8 cellular contexts compared by ENCODE assay signal in the genomic region with DNA sequence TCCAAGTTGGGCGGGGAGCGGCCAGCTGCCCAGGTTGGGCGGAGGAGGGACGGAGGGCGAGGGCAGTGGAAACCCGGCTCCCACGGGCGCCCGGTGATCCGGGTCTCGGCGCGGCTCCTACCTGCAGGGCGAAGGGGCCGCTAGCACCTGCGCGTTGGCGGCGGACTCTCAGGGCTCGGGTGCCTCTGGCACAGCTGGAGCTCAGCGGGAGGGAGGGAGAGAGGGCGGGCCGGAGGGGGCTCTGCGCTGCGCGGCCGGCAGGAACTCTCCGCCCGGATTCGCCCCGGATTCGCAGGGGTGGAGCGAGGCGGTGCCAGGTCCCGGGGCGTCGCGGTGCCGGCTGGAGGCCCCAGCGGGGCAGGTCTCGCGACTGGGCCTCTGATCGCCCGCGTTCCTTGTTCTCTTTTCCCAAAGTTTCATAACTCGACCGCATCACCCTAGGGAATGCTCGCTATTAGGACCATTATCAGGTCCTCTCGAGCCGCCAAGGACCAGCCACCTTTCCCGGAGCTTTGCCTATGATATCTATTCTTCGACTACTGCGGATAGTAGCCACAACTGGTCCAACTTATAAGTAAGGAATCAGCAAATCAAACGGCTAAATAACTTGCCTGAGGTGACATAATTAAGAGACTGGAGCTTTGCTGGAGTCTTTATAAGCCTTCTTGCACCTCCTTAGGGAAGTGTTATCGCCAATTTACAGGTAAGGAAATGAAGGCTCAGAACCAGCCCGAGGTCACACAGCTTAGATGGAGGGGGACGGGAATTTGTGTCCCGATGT. TPM values are rescaled to one million over a fixed set of nuclear protein-coding genes. Genes with fewer than 3 reads are reported as not detected.
DNase-seq lines count a peak whose midpoint lies in the region; ATAC-seq and TF ChIP-seq lines count a peak whose summit lies in the region.

PLD1 (minus strand) TSS at position 206 of the 781 bp plus-strand sequence. CDS start 72,432 bp downstream, outside the sequence.

- peak within 1 kb of the TSS; percentile 90 for H3K9ac ChIP-seq in mammary epithelial cell (ENCODE audit: insufficient read depth, low read length)

- ATAC-seq in GM21717 (IDR thresholded peaks at IDR 0.05; ENCODE audit: unreplicated experiment) = peak; percentile 55

- peaks cover 39% of the 10 kb centered on the region for H3K4me1 ChIP-seq in mammary epithelial cell (ENCODE audit: insufficient read depth, low read length)

- peak within 1 kb of the TSS; percentile 100 for H3K4me2 ChIP-seq in mammary epithelial cell (ENCODE audit: insufficient read depth, low read depth, low read length)

- H3K27me3 ChIP-seq in mammary epithelial cell (ENCODE audit: insufficient read depth, low read length) = no peaks in the 10 kb centered on the region

- dilution Hi-C loops in mammary epithelial cell (cut with HindIII; ENCODE audit: low sequenced_read_pairs) = loop anchor here (5.0 kb wide), 1 partner anchor 38 kb away; no protein-coding TSS in a partner anchor

- 14% methylated on average over 9 of the region's 58 CpGs for WGBS in mammary epithelial cell (ENCODE audit: low coverage, missing lambda C conversion rate)

- no peaks in the 10 kb centered on the region for H3K9me3 ChIP-seq in mammary epithelial cell (replicated peaks; ENCODE audit: insufficient read depth, low read length)

- CTCF ChIA-PET in mammary epithelial cell (lab: Charles Lee; ENCODE audit: low non-redundant PET) = interaction anchor here (0.6 kb wide), 2 partner anchors 57 to 143 kb away, joined by 3 read pairs; no protein-coding TSS in a partner anchor

- peak; percentile 87 for DNase-seq in GM03348 (ENCODE audit: low spot score)
- peak; percentile 62 for DNase-seq in KBM-7
- DNase-seq in T-helper 1 cell = peak in 4 of 5 donors; percentile 2 to 56 (median 10)
- DNase-seq in mammary epithelial cell = peak; percentile 94
- DNase-seq in iPS-NIHi11 (ENCODE audit: low spot score) = peak; percentile 86
- DNase-seq in skeletal muscle cell (ENCODE audit: low read depth) = no peak
- no peak for DNase-seq in cerebellar cortex (ENCODE audit: low spot score)

- H3K4me3 ChIP-seq in mammary epithelial cell (replicated peaks in 1 of 3; ENCODE audit: insufficient read depth in 1 of 3, low read depth in 2 of 3, low read length in 3 of 3) (peak within 1 kb of the TSS; percentile 51 to 86 (median 82)), skeletal muscle cell (ENCODE audit: low read depth, low read length) (peak within 1 kb of the TSS; percentile 63)

- H3K79me2 ChIP-seq in mammary epithelial cell (ENCODE audit: insufficient read depth, low read length) = peaks cover 16% of the 10 kb centered on the region

- H2AFZ ChIP-seq in mammary epithelial cell (ENCODE audit: low read depth, low read length) = peak within 1 kb of the TSS; percentile 87

- no peaks in the 10 kb centered on the region for H4K20me1 ChIP-seq in mammary epithelial cell (ENCODE audit: insufficient read depth, low read length)

- intact Hi-C loops in mammary epithelial cell (cut with micrococcal nuclease) = loop anchor here (1.0 to 5.0 kb wide), 4 partner anchors 20 to 57 kb away; no protein-coding TSS in a partner anchor

- no peak for TF ChIP-seq CTCF in mammary epithelial cell (conservative IDR thresholded peaks at IDR 0.05 in 1 of 2, IDR thresholded peaks at IDR 0.05 in 1 of 2; ENCODE audit: extremely low read depth in 1 of 2, insufficient read depth in 1 of 2, low read depth in 1 of 2, low read length in 2 of 2)

- peak within 1 kb of the TSS; percentile 92 for H3K27ac ChIP-seq in mammary epithelial cell (ENCODE audit: insufficient read depth, low read depth, low read length)

- H3K36me3 ChIP-seq in mammary epithelial cell (ENCODE audit: insufficient read depth, low read length) = no peaks in the 10 kb centered on the region

- in situ Hi-C loops in KBM-7 (cut with MboI; ENCODE audit: low pct_unique_long_range_greater_than_20kb, low sequenced_read_pairs) = no loop called here
- in situ Hi-C loops in mammary epithelial cell (cut with MboI; ENCODE audit: low sequenced_read_pairs in 2 of 2) = no loop called here

- BruUV-seq in mammary epithelial cell (replicated peaks; lab: Mats Ljungman, UMichigan) = TSS peak; percentile 77

RNA-seq across cellular contexts. Expression of gene PLD1, which starts in this region (rescaled TPM):
- total RNA-seq in mammary epithelial cell = 10 to 100 TPM; 13.9 to 19.0 TPM
- polyA plus RNA-seq in mammary epithelial cell = 7.5 TPM
- polyA minus RNA-seq in mammary epithelial cell = 16.3 TPM

Comparison
In these comparisons a context has a peak if more than half of its experiments do, and no peak if none do; other contexts are left out.
1. DNase-seq: peak in GM03348 (single experiment), KBM-7 (single experiment), T-helper 1 cell (4 of 5), mammary epithelial cell (single experiment) and iPS-NIHi11 (single experiment); none in skeletal muscle cell (single experiment) and cerebellar cortex (single experiment).